16 cellular contexts compared by ENCODE assay signal in genomic region chr2:46839045-46839444, GRCh38.
DNase-seq lines count a peak whose midpoint lies in the region; ATAC-seq and TF ChIP-seq lines count a peak whose summit lies in the region.
"Had no signal": no experiment of that assay in that cellular context is flagged by ENCODE, and none has a peak within 500 bp of the region (broad histone marks: within the 10 kb centered on the region; RNA-seq: fewer than 3 reads in every experiment).

No MANE protein-coding gene starts in this region.

- no peak overlapping the region for H3K9ac ChIP-seq in IMR-90 (ENCODE audit: low read depth, low read length)

- intact Hi-C loops in IMR-90 (cut with micrococcal nuclease) (no loop called here), sciatic nerve (cut with DNase I) (no loop called here), sigmoid colon (cut with DNase I) (no loop called here), spleen (cut with DNase I; ENCODE audit: low total_unique reads) (no loop called here)

- H2AK9ac ChIP-seq in IMR-90 (replicated peaks; ENCODE audit: low read depth, low read length, poor library complexity): no peak overlapping the region

- H2BK20ac ChIP-seq in IMR-90 (ENCODE audit: low read depth, low read length): peak overlapping the region; percentile 63

- no peak overlapping the region for H2BK5ac ChIP-seq in IMR-90 (ENCODE audit: low read depth, low read length, poor library complexity, severe bottlenecking)

- DNase-seq in IMR-90 (no peak), Peyer's patch (peak in 2 of 3 donors; percentile 26 to 28), mesenteric fat pad (ENCODE audit: low spot score) (peak; percentile 73), sciatic nerve (ENCODE audit: low spot score) (peak; percentile 44), sigmoid colon (no peak), spleen (no peak)
- DNase-seq in activated T-cell treated with anti-CD3 and anti-CD28 coated beads, Interleukin-2, amount 50 U/mL, for 1 hour: no peak
- DNase-seq: C1 segment of cervical spinal cord; Calu3; CD4-positive, alpha-beta memory T cell; COR-L47; DMS53; GF-D8; GOT3; HFFc6 had no signal

- H2AK5ac ChIP-seq in IMR-90 (ENCODE audit: low read depth, low read length): peak overlapping the region; percentile 9; the same call in 1 of the 2 replicates

- no peaks in the 10 kb centered on the region for H3K36me3 ChIP-seq in IMR-90 (ENCODE audit: control insufficient read depth, insufficient read depth, low read length)
- H3K36me3 ChIP-seq in Peyer's patch: no peaks in the 10 kb centered on the region
- no peaks in the 10 kb centered on the region for H3K36me3 ChIP-seq in sigmoid colon
- no peaks in the 10 kb centered on the region for H3K36me3 ChIP-seq in spleen
- H3K36me3 ChIP-seq: HAP-1 had no signal

- H2BK120ac ChIP-seq in IMR-90 (ENCODE audit: low read depth, low read length): peak overlapping the region; percentile 76; the same call in 1 of the 2 replicates

- H3K4ac ChIP-seq in IMR-90 (ENCODE audit: low read depth, low read length): peak overlapping the region; percentile 30

- TF ChIP-seq EP300 in sigmoid colon (IDR thresholded peaks at IDR 0.05): no peak

- no peaks in the 10 kb centered on the region for H3K9me3 ChIP-seq in IMR-90 (ENCODE audit: control insufficient read depth, insufficient read depth, low read length)
- no peaks in the 10 kb centered on the region for H3K9me3 ChIP-seq in Peyer's patch
- no peaks in the 10 kb centered on the region for H3K9me3 ChIP-seq in sigmoid colon
- H3K9me3 ChIP-seq in spleen: no peaks in the 10 kb centered on the region
- H3K9me3 ChIP-seq: HAP-1 had no signal

- 95% methylated on average over 2 of the region's 3 CpGs; no CpG with 5 or more reads in 1 of the 2 experiments for WGBS in IMR-90 (ENCODE audit: extremely low coverage in 2 of 2, insufficient read length in 1 of 2), 2 experiments
- 82 to 92% methylated on average over 3 of the region's 3 CpGs for WGBS in sigmoid colon, 2 donors
- 46 to 81% (median 68%) methylated on average over 3 of the region's 3 CpGs for WGBS in spleen, 5 donors

- no peak overlapping the region for H3K4me2 ChIP-seq in IMR-90 (ENCODE audit: low read depth, low read length)

- no TSS peak for BruUV-seq in IMR-90 (replicated peaks; lab: Mats Ljungman, UMichigan)

- in situ Hi-C loops in IMR-90 (cut with MboI; ENCODE audit: low sequenced_read_pairs): no loop called here

- TF ChIP-seq CTCF in IMR-90 (conservative IDR thresholded peaks at IDR 0.05; ENCODE audit: low read depth, low read length) (no peak), Peyer's patch (IDR thresholded peaks at IDR 0.05) (no peak), sigmoid colon (IDR thresholded peaks at IDR 0.05) (no peak), spleen (IDR thresholded peaks at IDR 0.05 in 8 of 11, conservative IDR thresholded peaks at IDR 0.05 in 3 of 11) (no peak)

- peak overlapping the region; percentile 38; the same call in 1 of the 2 replicates for H4K5ac ChIP-seq in IMR-90 (ENCODE audit: low read depth, low read length)

- no peak overlapping the region for H3K56ac ChIP-seq in IMR-90 (ENCODE audit: extremely low read depth, insufficient read depth, low read length)

- no peak overlapping the region for H2AFZ ChIP-seq in IMR-90 (replicated peaks; ENCODE audit: low read length, poor library complexity)

- peaks cover 11% of the 10 kb centered on the region; the same call in 1 of the 2 replicates for H3K4me1 ChIP-seq in IMR-90 (ENCODE audit: control insufficient read depth, insufficient read depth, low read length)
- H3K4me1 ChIP-seq in Peyer's patch: no peaks in the 10 kb centered on the region
- H3K4me1 ChIP-seq in sigmoid colon: peaks cover 0 to 24% (median 17%) of the 10 kb centered on the region in 4 donors
- H3K4me1 ChIP-seq in spleen: peaks cover 0 to 17% (median 8%) of the 10 kb centered on the region in 6 donors
- H3K4me1 ChIP-seq: HAP-1 had no signal

- H4K20me1 ChIP-seq in IMR-90 (ENCODE audit: insufficient read depth, low read length): no peaks in the 10 kb centered on the region

- H3K79me1 ChIP-seq in IMR-90 (ENCODE audit: low read depth in 1 of 2, low read length in 2 of 2): 0 out of 4 replicates have a peak, but pooled peaks cover 0 to 9% of the 10 kb centered on the region in 2 experiments

- dilution Hi-C loops in IMR-90 (cut with HindIII; ENCODE audit: low sequenced_read_pairs, unreplicated experiment): no loop called here

- CTCF ChIA-PET in IMR-90 (lab: Yijun Ruan, JAX): no interaction called here

- H4K8ac ChIP-seq in IMR-90 (ENCODE audit: low read depth in 2 of 2, low read length in 2 of 2): peak overlapping the region in 1 of 2 experiments; percentile 28; a peak in 1 of 4 replicates

- TF ChIP-seq RAD21 in IMR-90 (IDR thresholded peaks at IDR 0.05; ENCODE audit: low read length): no peak

- H3K14ac ChIP-seq in IMR-90 (replicated peaks; ENCODE audit: low read depth, low read length): peak overlapping the region; percentile 58; the same call in 1 of the 2 replicates

- no peak overlapping the region for H3K23ac ChIP-seq in IMR-90 (ENCODE audit: low read depth, low read length)

- no peak for TF ChIP-seq POLR2A in IMR-90 (IDR thresholded peaks at IDR 0.05; ENCODE audit: low read depth, low read length)
- no peak for TF ChIP-seq POLR2A in Peyer's patch (IDR thresholded peaks at IDR 0.05)
- no peak for TF ChIP-seq POLR2A in sigmoid colon (IDR thresholded peaks at IDR 0.05)
- no peak for TF ChIP-seq POLR2A in spleen (IDR thresholded peaks at IDR 0.05)

- no peak overlapping the region for H3K27ac ChIP-seq in IMR-90 (ENCODE audit: insufficient read depth, low read length)
- H3K27ac ChIP-seq in Peyer's patch: no peak overlapping the region
- H3K27ac ChIP-seq in sigmoid colon: no peak overlapping the region
- no peak overlapping the region for H3K27ac ChIP-seq in spleen

- no peak overlapping the region for H2BK15ac ChIP-seq in IMR-90 (ENCODE audit: low read depth, low read length)

- H3K18ac ChIP-seq in IMR-90 (ENCODE audit: low read depth, low read length): peak overlapping the region; percentile 60

- no peak overlapping the region for H3K4me3 ChIP-seq in IMR-90 (ENCODE audit: insufficient read depth, low read depth, low read length)
- H3K4me3 ChIP-seq in Peyer's patch: no peak overlapping the region
- no peak overlapping the region for H3K4me3 ChIP-seq in sigmoid colon
- H3K4me3 ChIP-seq in spleen: no peak overlapping the region
- H3K4me3 ChIP-seq: HAP-1 had no signal

- H3K27me3 ChIP-seq in IMR-90 (ENCODE audit: control insufficient read depth, insufficient read depth, low read length) (no peaks in the 10 kb centered on the region), Peyer's patch (no peaks in the 10 kb centered on the region), sigmoid colon (no peaks in the 10 kb centered on the region), spleen (replicated peaks in 1 of 7) (no peaks in the 10 kb centered on the region)

- POLR2A ChIA-PET in IMR-90 (lab: Charles Lee; ENCODE audit: unreplicated experiment): no interaction called here

- H4K91ac ChIP-seq in IMR-90 (ENCODE audit: insufficient read depth, low read depth, low read length): peak overlapping the region; percentile 3; the same call in 1 of the 2 replicates

- H3K9me1 ChIP-seq in IMR-90 (ENCODE audit: insufficient read depth, low read length): peaks cover 7% of the 10 kb centered on the region

- ATAC-seq in IMR-90 (ENCODE audit: low read depth): no peak
- no peak for ATAC-seq in sciatic nerve

TF ChIP-seq in IMR-90, 13 proteins besides CTCF, POLR2A, EP300 and RAD21:
- TF ChIP-seq, protein P1, sequence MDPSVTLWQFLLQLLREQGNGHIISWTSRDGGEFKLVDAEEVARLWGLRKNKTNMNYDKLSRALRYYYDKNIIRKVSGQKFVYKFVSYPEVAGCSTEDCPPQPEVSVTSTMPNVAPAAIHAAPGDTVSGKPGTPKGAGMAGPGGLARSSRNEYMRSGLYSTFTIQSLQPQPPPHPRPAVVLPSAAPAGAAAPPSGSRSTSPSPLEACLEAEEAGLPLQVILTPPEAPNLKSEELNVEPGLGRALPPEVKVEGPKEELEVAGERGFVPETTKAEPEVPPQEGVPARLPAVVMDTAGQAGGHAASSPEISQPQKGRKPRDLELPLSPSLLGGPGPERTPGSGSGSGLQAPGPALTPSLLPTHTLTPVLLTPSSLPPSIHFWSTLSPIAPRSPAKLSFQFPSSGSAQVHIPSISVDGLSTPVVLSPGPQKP (IDR thresholded peaks at IDR 0.05; ENCODE audit: borderline replicate concordance, low read depth, low read length): no peak
- TF ChIP-seq NFE2L2 (IDR thresholded peaks at IDR 0.05; ENCODE audit: low read depth, low read length): no peak
- TF ChIP-seq SMC3 (IDR thresholded peaks at IDR 0.05; ENCODE audit: low read depth, low read length): no peak
- no peak for TF ChIP-seq MAZ (IDR thresholded peaks at IDR 0.05; ENCODE audit: borderline replicate concordance, low read depth, low read length)
- TF ChIP-seq RCOR1 (IDR thresholded peaks at IDR 0.05; ENCODE audit: insufficient replicate concordance, low read length): no peak
- no peak for TF ChIP-seq MAFK (IDR thresholded peaks at IDR 0.05; ENCODE audit: low read depth, low read length)
- no peak for TF ChIP-seq CEBPB (IDR thresholded peaks at IDR 0.05; ENCODE audit: low read depth, low read length)
- TF ChIP-seq MXI1 (IDR thresholded peaks at IDR 0.05; ENCODE audit: borderline replicate concordance, low read depth, low read length): no peak
- TF ChIP-seq, protein P2, sequence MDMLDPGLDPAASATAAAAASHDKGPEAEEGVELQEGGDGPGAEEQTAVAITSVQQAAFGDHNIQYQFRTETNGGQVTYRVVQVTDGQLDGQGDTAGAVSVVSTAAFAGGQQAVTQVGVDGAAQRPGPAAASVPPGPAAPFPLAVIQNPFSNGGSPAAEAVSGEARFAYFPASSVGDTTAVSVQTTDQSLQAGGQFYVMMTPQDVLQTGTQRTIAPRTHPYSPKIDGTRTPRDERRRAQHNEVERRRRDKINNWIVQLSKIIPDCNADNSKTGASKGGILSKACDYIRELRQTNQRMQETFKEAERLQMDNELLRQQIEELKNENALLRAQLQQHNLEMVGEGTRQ (IDR thresholded peaks at IDR 0.05; ENCODE audit: low read depth, low read length): no peak
- TF ChIP-seq CHD1 (IDR thresholded peaks at IDR 0.05; ENCODE audit: low read depth, low read length): no peak
- no peak for TF ChIP-seq BHLHE40 (IDR thresholded peaks at IDR 0.05; ENCODE audit: low read depth, low read length)

Comparison
In these comparisons a context has a peak if more than half of its experiments do, and no peak if none do; other contexts are left out.
1. DNase-seq: peak in Peyer's patch (2 of 3), mesenteric fat pad (single experiment) and sciatic nerve (single experiment); none in IMR-90 (single experiment), sigmoid colon (single experiment), activated T-cell treated with anti-CD3 and anti-CD28 coated beads, Interleukin-2, amount 50 U/mL, for 1 hour (single experiment) and spleen (single experiment).